17 cellular contexts compared by ENCODE assay signal in the genomic region with DNA sequence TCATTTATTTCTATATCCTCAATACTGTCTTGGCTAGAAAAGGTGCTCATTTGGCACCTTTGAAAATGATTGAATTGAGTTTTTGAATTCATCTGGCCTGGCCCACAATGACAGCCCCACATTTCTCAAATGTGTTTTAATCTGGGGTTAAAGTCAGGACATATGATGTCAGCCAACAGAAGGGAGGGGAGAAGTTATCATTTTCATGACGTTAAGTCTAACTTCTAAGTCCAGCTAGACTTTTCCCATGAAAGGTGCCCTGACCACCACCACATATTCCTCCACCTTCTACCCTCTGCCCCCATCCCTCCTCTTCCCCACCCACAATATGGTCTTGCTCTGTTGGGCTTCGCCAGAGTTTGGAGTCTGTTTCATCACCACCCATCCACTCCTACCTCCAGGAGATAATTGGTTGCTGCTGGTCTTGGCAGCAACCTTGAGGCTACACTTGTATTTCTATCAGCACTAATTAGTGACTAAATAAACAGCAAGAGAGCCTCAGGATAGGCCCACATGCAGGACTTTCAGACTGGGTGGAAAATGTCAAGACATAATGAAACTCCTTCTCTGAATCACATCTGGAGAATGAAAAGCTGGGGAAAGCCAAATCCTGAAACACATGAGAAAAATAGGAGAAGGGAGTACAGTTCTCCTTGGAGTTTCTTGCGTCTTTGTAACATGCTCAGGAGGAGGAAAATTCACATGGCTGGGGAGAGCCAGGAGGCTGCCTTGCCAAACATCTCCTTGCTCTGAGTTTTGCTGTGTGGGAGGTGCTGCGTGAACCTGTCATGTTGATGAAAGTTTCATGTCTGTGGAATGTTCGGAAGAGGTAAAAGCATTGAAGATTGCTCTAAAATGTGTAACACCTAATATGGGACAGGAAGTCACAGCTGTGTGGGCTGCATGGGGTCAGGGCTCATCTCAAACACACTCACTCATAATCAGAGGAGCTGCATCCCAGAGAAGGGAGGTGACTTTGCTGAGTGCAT.
DNase-seq lines count a peak whose midpoint lies in the region; ATAC-seq and TF ChIP-seq lines count a peak whose summit lies in the region.
"Had no signal": no experiment of that assay in that cellular context is flagged by ENCODE, and none has a peak within 500 bp of the region (broad histone marks: within the 10 kb centered on the region; RNA-seq: fewer than 3 reads in every experiment).

No MANE protein-coding gene starts in this region.

- H3K36me3 ChIP-seq in heart right ventricle (no peaks in the 10 kb centered on the region), rectal smooth muscle tissue (ENCODE audit: control insufficient read depth, insufficient read depth, low read length) (no peaks in the 10 kb centered on the region)
- H3K36me3 ChIP-seq: prostate gland had no signal

- H3K27me3 Mint-ChIP-seq in osteocyte (ENCODE audit: unreplicated experiment), result no peaks in the 10 kb centered on the region
- H3K27me3 Mint-ChIP-seq: activated CD4-positive, alpha-beta memory T cell treated with anti-CD3 and anti-CD28 coated beads for 36 hours had no signal

- WGBS in heart right ventricle, 2 donors, result 54 to 62% methylated on average over 5 of the region's 5 CpGs

- H3K4me3 ChIP-seq in heart right ventricle (no peak overlapping the region), rectal smooth muscle tissue (ENCODE audit: low read length) (no peak overlapping the region)
- H3K4me3 ChIP-seq: mucosa of descending colon, prostate gland had no signal

- no peak overlapping the region for H3K27ac Mint-ChIP-seq in osteocyte (ENCODE audit: unreplicated experiment)
- H3K27ac Mint-ChIP-seq: activated CD4-positive, alpha-beta memory T cell treated with anti-CD3 and anti-CD28 coated beads for 36 hours; stimulated activated effector memory CD8-positive, alpha-beta T cell treated with anti-CD3 and anti-CD28 coated beads, Interleukin-12 subunit alpha, Interleukin-12 subunit beta, amount 100 ng/mL, for 72 hours; T-helper 1 cell treated with Interleukin-12 subunit alpha and Interleukin-12 subunit beta and Interleukin-4 antibody, amounts not matched to agents 30 μg/mL and 1 μg/mL, for 36 hours had no signal

- no peak overlapping the region for H3K4me3 Mint-ChIP-seq in osteocyte (ENCODE audit: unreplicated experiment)
- H3K4me3 Mint-ChIP-seq: activated CD4-positive, alpha-beta memory T cell treated with anti-CD3 and anti-CD28 coated beads for 36 hours; stimulated activated effector memory CD8-positive, alpha-beta T cell treated with anti-CD3 and anti-CD28 coated beads, Interleukin-12 subunit alpha, Interleukin-12 subunit beta, amount 100 ng/mL, for 72 hours; T-helper 1 cell treated with Interleukin-12 subunit alpha and Interleukin-12 subunit beta and Interleukin-4 antibody, amounts not matched to agents 30 μg/mL and 1 μg/mL, for 36 hours had no signal

- H3K27ac ChIP-seq in heart right ventricle (peak overlapping the region in 3 of 10 donors; percentile 28 to 35 (median 28)), rectal smooth muscle tissue (ENCODE audit: low read depth, low read length) (peak overlapping the region; percentile 24)
- H3K27ac ChIP-seq: prostate gland had no signal

- peaks cover 8% of the 10 kb centered on the region for H3K4me1 Mint-ChIP-seq in osteocyte (ENCODE audit: unreplicated experiment)
- H3K4me1 Mint-ChIP-seq: stimulated activated effector memory CD8-positive, alpha-beta T cell treated with anti-CD3 and anti-CD28 coated beads, Interleukin-12 subunit alpha, Interleukin-12 subunit beta, amount 100 ng/mL, for 72 hours had no signal

- TF ChIP-seq CTCF in heart right ventricle (IDR thresholded peaks at IDR 0.05) (no peak), osteocyte (IDR thresholded peaks at IDR 0.05) (no peak)

- intact Hi-C loops in heart right ventricle (cut with DNase I), result no loop called here

- H3K9ac ChIP-seq in rectal smooth muscle tissue (ENCODE audit: low read length), result no peak overlapping the region

- ATAC-seq in heart right ventricle, result peak in 7 of 8 donors; percentile 28 to 88 (median 75)
- ATAC-seq in HG03457 (IDR thresholded peaks at IDR 0.05; ENCODE audit: unreplicated experiment), result no peak
- ATAC-seq: mucosa of descending colon; stimulated activated effector memory CD8-positive, alpha-beta T cell treated with anti-CD3 and anti-CD28 coated beads, Interleukin-12 subunit alpha, Interleukin-12 subunit beta, amount 100 ng/mL, for 72 hours had no signal

- DNase-seq in ELR (ENCODE audit: low read depth) (peak; percentile 33), astrocyte of the hippocampus (ENCODE audit: low read depth, low spot score) (peak; percentile 16), heart right ventricle (no peak), COR-L47 (lab: John Stamatoyannopoulos, UW) (no peak), osteocyte (ENCODE audit: extremely low spot score, unreplicated experiment) (no peak), cortex of kidney (lab: John Stamatoyannopoulos, UW) (no peak)
- DNase-seq: activated CD4-positive, alpha-beta memory T cell treated with anti-CD3 and anti-CD28 coated beads for 36 hours; effector memory CD4-positive, alpha-beta T cell; mucosa of descending colon; NCI-H1105 treated with DMSO at 0.1 percent for 48 hours; NCI-H446; stimulated activated CD4-positive, alpha-beta T cell treated with anti-CD3 and anti-CD28 coated beads, Interleukin-4, amount 100 ng/mL, for 1 hour had no signal

- peaks cover 0 to 11% (median 0%) of the 10 kb centered on the region in 11 donors for H3K9me3 ChIP-seq in heart right ventricle
- H3K9me3 ChIP-seq: mucosa of descending colon, prostate gland had no signal

- H3K4me1 ChIP-seq in heart right ventricle (no peaks in the 10 kb centered on the region), rectal smooth muscle tissue (ENCODE audit: control insufficient read depth, insufficient read depth, low read length) (peaks cover 2% of the 10 kb centered on the region)
- H3K4me1 ChIP-seq: prostate gland had no signal

- no peaks in the 10 kb centered on the region for H3K27me3 ChIP-seq in heart right ventricle
- H3K27me3 ChIP-seq in rectal smooth muscle tissue (ENCODE audit: control insufficient read depth, insufficient read depth, low read length), result no peaks in the 10 kb centered on the region

- peaks cover 6% of the 10 kb centered on the region for H3K36me3 Mint-ChIP-seq in osteocyte (ENCODE audit: unreplicated experiment)
- H3K36me3 Mint-ChIP-seq: stimulated activated effector memory CD8-positive, alpha-beta T cell treated with anti-CD3 and anti-CD28 coated beads, Interleukin-12 subunit alpha, Interleukin-12 subunit beta, amount 100 ng/mL, for 72 hours had no signal

- H3K9me3 Mint-ChIP-seq in osteocyte (ENCODE audit: unreplicated experiment), result peaks cover 10% of the 10 kb centered on the region

Comparison
In these comparisons a context has a peak if more than half of its experiments do, and no peak if none do; other contexts are left out.
1. DNase-seq: peak in ELR (single experiment) and astrocyte of the hippocampus (single experiment); none in heart right ventricle (0 of 2), COR-L47 (single experiment), osteocyte (single experiment) and cortex of kidney (single experiment).